ENCODE assay signal across 10 cellular contexts in the genomic region with DNA sequence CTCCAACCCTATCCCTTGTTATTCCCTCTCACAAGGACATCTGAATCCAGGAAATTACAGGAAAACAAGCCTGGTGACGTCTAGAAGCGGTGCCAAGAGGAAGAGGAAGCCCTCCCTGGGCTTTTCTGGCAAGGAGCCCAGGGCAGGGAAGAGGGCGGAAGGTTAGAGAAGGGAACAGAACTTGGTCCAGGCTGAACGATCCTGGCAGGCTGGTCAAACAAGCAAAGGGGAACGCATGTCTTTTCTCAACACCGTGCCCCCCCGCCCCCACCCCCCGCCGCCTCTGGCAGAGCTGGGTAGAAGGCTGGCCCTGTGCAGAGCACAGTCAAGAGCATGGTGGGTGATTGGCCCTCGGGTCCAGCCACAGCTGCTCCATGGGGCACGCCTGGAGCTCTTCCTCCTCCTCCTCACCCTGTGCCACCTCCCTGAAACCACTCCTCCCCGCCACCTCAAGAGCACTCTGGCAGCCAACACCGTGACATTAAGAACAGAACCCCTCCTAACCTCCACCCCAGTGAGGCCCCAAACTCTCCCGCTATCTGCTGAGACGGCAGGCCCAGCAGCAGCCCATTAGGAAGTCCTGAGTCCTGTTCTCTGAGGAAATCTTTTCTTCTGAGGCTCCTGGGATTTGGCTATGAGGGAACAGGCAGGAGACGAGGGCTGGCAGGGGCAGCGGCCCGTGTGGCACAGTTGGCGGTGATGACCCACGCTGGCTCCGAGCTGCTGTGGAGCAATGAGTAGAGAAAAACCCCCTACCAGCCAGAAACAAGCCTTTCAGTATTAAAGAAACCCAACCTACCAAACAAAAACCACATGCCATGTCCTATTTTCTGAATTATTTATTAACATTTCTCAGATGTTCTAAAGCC. TPM values are rescaled to one million over a fixed set of nuclear protein-coding genes. Genes with fewer than 3 reads are reported as not detected.
DNase-seq lines count a peak whose midpoint lies in the region; ATAC-seq, FAIRE-seq and TF ChIP-seq lines count a peak whose summit lies in the region.
"Had no signal": no experiment of that assay in that cellular context is flagged by ENCODE, and none has a peak within 500 bp of the region (broad histone marks: within the 10 kb centered on the region; RNA-seq: fewer than 3 reads in every experiment).

No MANE protein-coding gene starts in this region.

- no peak overlapping the region for H3K4me3 Mint-ChIP-seq in stimulated activated naive CD8-positive, alpha-beta T cell treated with anti-CD3 and anti-CD28 coated beads, Interleukin-15, Interleukin-2, amounts not matched to agents 100 ng/mL and 50 ng/mL, for 24 hours
- no peak overlapping the region for H3K4me3 Mint-ChIP-seq in stimulated activated naive CD8-positive, alpha-beta T cell treated with anti-CD3 and anti-CD28 coated beads, Interleukin-15, amount 100 ng/mL, for 72 hours
- H3K4me3 Mint-ChIP-seq in memory B cell (no peak overlapping the region), immature natural killer cell (no peak overlapping the region)

- H3K4me3 ChIP-seq in bronchial epithelial cell (ENCODE audit: low read depth, low read length), result no peak overlapping the region

- TF ChIP-seq CTCF in bronchial epithelial cell (IDR thresholded peaks at IDR 0.05; ENCODE audit: insufficient read depth, low read length, severe bottlenecking), result no peak

- H3K36me3 ChIP-seq in bronchial epithelial cell (ENCODE audit: control insufficient read depth, insufficient read depth, low read length), result peaks cover 3% of the 10 kb centered on the region

- H3K9me3 Mint-ChIP-seq in stimulated activated naive CD8-positive, alpha-beta T cell treated with anti-CD3 and anti-CD28 coated beads, Interleukin-15, Interleukin-2, amounts not matched to agents 100 ng/mL and 50 ng/mL, for 24 hours, result no peaks in the 10 kb centered on the region
- no peaks in the 10 kb centered on the region for H3K9me3 Mint-ChIP-seq in stimulated activated naive CD8-positive, alpha-beta T cell treated with anti-CD3 and anti-CD28 coated beads, Interleukin-15, amount 100 ng/mL, for 72 hours
- H3K9me3 Mint-ChIP-seq in memory B cell, result no peaks in the 10 kb centered on the region
- H3K9me3 Mint-ChIP-seq in immature natural killer cell, result no peaks in the 10 kb centered on the region

- peaks cover 10% of the 10 kb centered on the region for H3K4me1 Mint-ChIP-seq in stimulated activated naive CD8-positive, alpha-beta T cell treated with anti-CD3 and anti-CD28 coated beads, Interleukin-15, Interleukin-2, amounts not matched to agents 100 ng/mL and 50 ng/mL, for 24 hours (ENCODE audit: low read depth)
- peaks cover 12% of the 10 kb centered on the region for H3K4me1 Mint-ChIP-seq in stimulated activated naive CD8-positive, alpha-beta T cell treated with anti-CD3 and anti-CD28 coated beads, Interleukin-15, amount 100 ng/mL, for 72 hours
- H3K4me1 Mint-ChIP-seq in memory B cell (peaks cover 24% of the 10 kb centered on the region), immature natural killer cell (no peaks in the 10 kb centered on the region)

- ATAC-seq in stimulated activated naive CD8-positive, alpha-beta T cell treated with anti-CD3 and anti-CD28 coated beads, Interleukin-15, amount 100 ng/mL, for 72 hours, result no peak
- ATAC-seq in memory B cell (ENCODE audit: low read depth) (no peak), GM21390 (IDR thresholded peaks at IDR 0.05; ENCODE audit: unreplicated experiment) (no peak)

- DNase-seq in stimulated activated naive CD8-positive, alpha-beta T cell treated with anti-CD3 and anti-CD28 coated beads, Interleukin-15, amount 100 ng/mL, for 72 hours, result no peak
- DNase-seq in bronchial epithelial cell (ENCODE audit: low read depth) (peak; percentile 13), memory B cell (ENCODE audit: low spot score in 2 of 2) (no peak), immature natural killer cell (no peak), NCI-H2227 (lab: John Stamatoyannopoulos, UW; ENCODE audit: unreplicated experiment) (no peak), SK-N-DZ (ENCODE audit: low spot score) (no peak)
- DNase-seq: IMR-90 had no signal

- no peak for FAIRE-seq in bronchial epithelial cell (lab: Jason Lieb, UNC)
- FAIRE-seq: G401.6 had no signal

- H3K27me3 Mint-ChIP-seq in stimulated activated naive CD8-positive, alpha-beta T cell treated with anti-CD3 and anti-CD28 coated beads, Interleukin-15, Interleukin-2, amounts not matched to agents 100 ng/mL and 50 ng/mL, for 24 hours, result no peaks in the 10 kb centered on the region
- no peaks in the 10 kb centered on the region for H3K27me3 Mint-ChIP-seq in stimulated activated naive CD8-positive, alpha-beta T cell treated with anti-CD3 and anti-CD28 coated beads, Interleukin-15, amount 100 ng/mL, for 72 hours
- H3K27me3 Mint-ChIP-seq in memory B cell (no peaks in the 10 kb centered on the region), immature natural killer cell (ENCODE audit: low read depth in 3 of 3) (peaks cover 0 to 3% (median 0%) of the 10 kb centered on the region in 3 donors)

- H3K36me3 Mint-ChIP-seq in stimulated activated naive CD8-positive, alpha-beta T cell treated with anti-CD3 and anti-CD28 coated beads, Interleukin-15, Interleukin-2, amounts not matched to agents 100 ng/mL and 50 ng/mL, for 24 hours (ENCODE audit: low read depth), result no peaks in the 10 kb centered on the region
- no peaks in the 10 kb centered on the region for H3K36me3 Mint-ChIP-seq in memory B cell
- no peaks in the 10 kb centered on the region for H3K36me3 Mint-ChIP-seq in immature natural killer cell

- no peaks in the 10 kb centered on the region for H3K27me3 ChIP-seq in bronchial epithelial cell (ENCODE audit: control insufficient read depth, insufficient read depth, low read length)

- peak overlapping the region; percentile 12 for H3K27ac Mint-ChIP-seq in stimulated activated naive CD8-positive, alpha-beta T cell treated with anti-CD3 and anti-CD28 coated beads, Interleukin-15, Interleukin-2, amounts not matched to agents 100 ng/mL and 50 ng/mL, for 24 hours
- no peak overlapping the region for H3K27ac Mint-ChIP-seq in stimulated activated naive CD8-positive, alpha-beta T cell treated with anti-CD3 and anti-CD28 coated beads, Interleukin-15, amount 100 ng/mL, for 72 hours
- H3K27ac Mint-ChIP-seq in memory B cell, result peak overlapping the region; percentile 46
- peak overlapping the region in 2 of 6 donors; percentile 28 to 40 for H3K27ac Mint-ChIP-seq in immature natural killer cell

RNA-seq across cellular contexts. Expression of a gene that starts 7.3 kb away (rescaled TPM):
- 0.26 and 0.79 TPM in 2 replicates for total RNA-seq in bronchial epithelial cell
- 1 to 10 TPM; 2.7 to 6.2 (median 4.2) TPM for polyA plus RNA-seq in immature natural killer cell
- 5.7 and 5.9 TPM in 2 replicates for polyA plus RNA-seq in SK-N-DZ (2014; cell fraction: cytosol; rRNA removed)
- polyA plus RNA-seq in SK-N-DZ (2014; cell fraction: nucleus; rRNA removed), result 17.9 and 19.9 TPM in 2 replicates

RNA-seq across cellular contexts. Expression of a gene that starts 7.4 kb away (rescaled TPM):
- total RNA-seq in bronchial epithelial cell, result 12.8 and 15.5 TPM in 2 replicates
- 1 to 10 TPM in 1 of 3 donors, under 1 TPM in 2; 0.43 to 1.9 (median 0.48) TPM for polyA plus RNA-seq in immature natural killer cell
- polyA plus RNA-seq in SK-N-DZ (2014; cell fraction: cytosol; rRNA removed), result 29.0 and 31.4 TPM in 2 replicates
- 51.5 and 82.6 TPM in 2 replicates for polyA plus RNA-seq in SK-N-DZ (2014; cell fraction: nucleus; rRNA removed)

RNA-seq across cellular contexts. Expression of a gene that starts 13.2 kb away (rescaled TPM):
- 2.6 and 4.4 TPM in 2 replicates for total RNA-seq in bronchial epithelial cell
- polyA plus RNA-seq in immature natural killer cell, result 10 to 100 TPM; 10.2 to 17.9 (median 10.3) TPM
- 14.3 and 17.2 TPM in 2 replicates for polyA plus RNA-seq in SK-N-DZ (2014; cell fraction: cytosol; rRNA removed)
- polyA plus RNA-seq in SK-N-DZ (2014; cell fraction: nucleus; rRNA removed), result 9.7 and 9.8 TPM in 2 replicates

RNA-seq across cellular contexts. Expression of a gene that starts 13.9 kb away (rescaled TPM):
- 8.4 and 11.0 TPM in 2 replicates for total RNA-seq in bronchial epithelial cell
- polyA plus RNA-seq in immature natural killer cell, result 10 to 100 TPM; 31.0 to 51.2 (median 39.2) TPM
- polyA plus RNA-seq in SK-N-DZ (2014; cell fraction: cytosol; rRNA removed), result 78.8 and 84.8 TPM in 2 replicates
- polyA plus RNA-seq in SK-N-DZ (2014; cell fraction: nucleus; rRNA removed), result 168 and 203 TPM in 2 replicates

RNA-seq across cellular contexts. Expression of a gene that starts 29.0 kb away (rescaled TPM):
- total RNA-seq in bronchial epithelial cell, result not detected in 2 replicates
- polyA plus RNA-seq in immature natural killer cell, result 1 to 10 TPM; 1.4 to 4.1 (median 3.4) TPM
- polyA plus RNA-seq in SK-N-DZ (2014; cell fraction: cytosol; rRNA removed), result 12.3 and 14.3 TPM in 2 replicates
- polyA plus RNA-seq in SK-N-DZ (2014; cell fraction: nucleus; rRNA removed), result 43.4 and 52.2 TPM in 2 replicates

Comparison
In these comparisons a context has a peak if more than half of its experiments do, and no peak if none do; other contexts are left out.
1. H3K27ac Mint-ChIP-seq: peak in stimulated activated naive CD8-positive, alpha-beta T cell treated with anti-CD3 and anti-CD28 coated beads, Interleukin-15, Interleukin-2, amounts not matched to agents 100 ng/mL and 50 ng/mL, for 24 hours (single experiment) and memory B cell (single experiment); none in stimulated activated naive CD8-positive, alpha-beta T cell treated with anti-CD3 and anti-CD28 coated beads, Interleukin-15, amount 100 ng/mL, for 72 hours (0 of 2).